ENCODE assay signal across 8 cellular contexts in genomic region chr4:82284475-82284857, GRCh38.
DNase-seq lines count a peak whose midpoint lies in the region; ATAC-seq and TF ChIP-seq lines count a peak whose summit lies in the region.

No MANE protein-coding gene starts in this region.

- H3K14ac ChIP-seq in mesenchymal stem cell (ENCODE audit: low read length in 2 of 2) = no peak overlapping the region

- no peak overlapping the region for H3K4ac ChIP-seq in mesenchymal stem cell (ENCODE audit: low read depth in 1 of 2, low read length in 2 of 2)

- no peak overlapping the region for H4K91ac ChIP-seq in mesenchymal stem cell (ENCODE audit: low read length)

- H3K18ac ChIP-seq in mesenchymal stem cell (ENCODE audit: low read depth in 1 of 2, low read length in 2 of 2) = peak overlapping the region in 1 of 2 experiments; percentile 38

- H3K4me1 ChIP-seq in heart left ventricle (peaks cover 0 to 9% (median 5%) of the 10 kb centered on the region in 12 donors), mesenchymal stem cell (ENCODE audit: control insufficient read depth, insufficient read depth, low read depth, low read length) (no peaks in the 10 kb centered on the region), uterus (no peaks in the 10 kb centered on the region)

- no peak for TF ChIP-seq POLR2A in heart left ventricle (IDR thresholded peaks at IDR 0.05)
- no peak for TF ChIP-seq POLR2A in uterus (IDR thresholded peaks at IDR 0.05)

- H3K9ac ChIP-seq in mesenchymal stem cell (ENCODE audit: low read length) = peak overlapping the region; percentile 52

- H2BK120ac ChIP-seq in mesenchymal stem cell (ENCODE audit: low read depth, low read length) = no peak overlapping the region

- H3K4me3 ChIP-seq in heart left ventricle (peak overlapping the region; percentile 12 to 61 (median 55)), astrocyte of the spinal cord (ENCODE audit: low read depth, low read length) (peak overlapping the region; percentile 48), mesenchymal stem cell (ENCODE audit: insufficient read depth in 1 of 2, low read depth in 1 of 2, low read length in 2 of 2) (peak overlapping the region in 1 of 2 experiments; percentile 78), uterus (peak overlapping the region; percentile 27 to 36)

- H3K27ac ChIP-seq in heart left ventricle = peak overlapping the region in 9 of 12 donors; percentile 16 to 75 (median 51)
- H3K27ac ChIP-seq in mesenchymal stem cell (ENCODE audit: low read length, poor library complexity, severe bottlenecking) = peak overlapping the region; percentile 10
- peak overlapping the region; percentile 66 to 74 for H3K27ac ChIP-seq in uterus

- intact Hi-C loops in heart left ventricle (cut with DNase I) = loop anchor here in 6 of 10 donors (2.0 to 10.0 kb wide), 7 partner anchors 88 to 750 kb away; partner anchors contain the start of genes HNRNPD (in 4 of the 6), COPS4 (in 1 of the 6), ENOPH1 (in 1 of the 6) and HNRNPDL (in 1 of the 6)
- intact Hi-C loops in Right ventricle myocardium superior (cut with DNase I) = loop anchor here (10.0 kb wide), 2 partner anchors 70 to 150 kb away; partner anchors contain the start of genes ENOPH1 and HNRNPDL
- intact Hi-C loops in uterus (cut with DNase I; ENCODE audit: low total_unique reads) = no loop called here

- peak overlapping the region; percentile 81 for H3K4me2 ChIP-seq in mesenchymal stem cell (ENCODE audit: low read length, poor library complexity, severe bottlenecking)

- no peaks in the 10 kb centered on the region for H3K79me1 ChIP-seq in mesenchymal stem cell (replicated peaks; ENCODE audit: low read length, poor library complexity, severe bottlenecking)

- H3K27me3 ChIP-seq in heart left ventricle (no peaks in the 10 kb centered on the region), mesenchymal stem cell (ENCODE audit: control insufficient read depth in 1 of 2, insufficient read depth in 1 of 2, low read length in 2 of 2) (peaks cover 20 to 26% of the 10 kb centered on the region in 2 experiments), uterus (no peaks in the 10 kb centered on the region)

- in situ Hi-C loops in astrocyte of the spinal cord (cut with HindIII; ENCODE audit: low sequenced_read_pairs) = no loop called here

- H3K23ac ChIP-seq in mesenchymal stem cell (ENCODE audit: low read length in 2 of 2) = no peak overlapping the region

- DNase-seq in heart left ventricle (no peak), Right ventricle myocardium superior (no peak), astrocyte of the spinal cord (ENCODE audit: low read depth, low spot score) (no peak), mesenchymal stem cell (no peak), uterus (no peak), pons (ENCODE audit: low spot score) (no peak), AG08396 (ENCODE audit: low spot score) (no peak)
- DNase-seq in NK-92 treated with Interleukin-12 subunit alpha and Interleukin-12 subunit beta, amount 100 ng/mL, for 24 hours (lab: John Stamatoyannopoulos, UW) = no peak

- no peak overlapping the region for H2BK12ac ChIP-seq in mesenchymal stem cell (ENCODE audit: low read length in 2 of 2)

- 2 to 6% (median 4%) methylated on average over 9 of the region's 9 CpGs for WGBS in heart left ventricle, 4 donors
- 1% methylated on average over 7 of the region's 9 CpGs for WGBS in mesenchymal stem cell

- no peak overlapping the region for H2BK15ac ChIP-seq in mesenchymal stem cell (ENCODE audit: low read depth, poor library complexity, severe bottlenecking)

- no peak overlapping the region for H4K8ac ChIP-seq in mesenchymal stem cell (ENCODE audit: low read length)

- peaks cover 0 to 6% (median 0%) of the 10 kb centered on the region in 12 donors for H3K9me3 ChIP-seq in heart left ventricle
- H3K9me3 ChIP-seq in mesenchymal stem cell (ENCODE audit: control insufficient read depth, low read length) = no peaks in the 10 kb centered on the region
- no peaks in the 10 kb centered on the region for H3K9me3 ChIP-seq in uterus

- no peak for ATAC-seq in heart left ventricle
- ATAC-seq in Right ventricle myocardium superior (ENCODE audit: poor library complexity) = no peak

- peak overlapping the region; percentile 81 for H2AFZ ChIP-seq in mesenchymal stem cell (ENCODE audit: low read depth, low read length)

- no peaks in the 10 kb centered on the region for H3K36me3 ChIP-seq in heart left ventricle
- H3K36me3 ChIP-seq in mesenchymal stem cell (ENCODE audit: control insufficient read depth in 1 of 2, insufficient read depth in 2 of 2, low read depth in 1 of 2, low read length in 2 of 2) = no peaks in the 10 kb centered on the region
- no peaks in the 10 kb centered on the region for H3K36me3 ChIP-seq in uterus

- no peak overlapping the region for H2AK5ac ChIP-seq in mesenchymal stem cell (ENCODE audit: low read length, severe bottlenecking)

- TF ChIP-seq CTCF in heart left ventricle (IDR thresholded peaks at IDR 0.05) (no peak), astrocyte of the spinal cord (IDR thresholded peaks at IDR 0.05; ENCODE audit: low read depth, low read length) (no peak), uterus (IDR thresholded peaks at IDR 0.05) (no peak)

- no peak overlapping the region for H2BK5ac ChIP-seq in mesenchymal stem cell (ENCODE audit: low read depth, low read length, poor library complexity, severe bottlenecking)

Comparison
In these comparisons a context has a peak if more than half of its experiments do, and no peak if none do; other contexts are left out.
1. H3K27ac ChIP-seq: peak in every context shown above with its lines; median percentile 70 in uterus; 51 in heart left ventricle; 10 in mesenchymal stem cell.